1 cellular context compared by ENCODE assay signal in genomic region chr14:94081386-94081820, GRCh38.
TF ChIP-seq lines count a peak whose summit lies in the region.

No MANE protein-coding gene starts in this region.

TF ChIP-seq in HepG2, 621 proteins besides CTCF, POLR2A, EP300 and RAD21 (continued from another document):
- no peak for TF ChIP-seq ZNF800 (CRISPR knock-in tag; IDR thresholded peaks at IDR 0.05)
- no peak for TF ChIP-seq RBAK (CRISPR knock-in tag; IDR thresholded peaks at IDR 0.05)
- TF ChIP-seq SNAPC5 (CRISPR knock-in tag; IDR thresholded peaks at IDR 0.05; ENCODE audit: borderline replicate concordance): peak; percentile 47; the same call in 1 of the 2 replicates
- no peak for TF ChIP-seq ZNF501 (CRISPR knock-in tag; IDR thresholded peaks at IDR 0.05)
- peak; percentile 84; the same call in 1 of the 2 replicates for TF ChIP-seq ARID2 (CRISPR knock-in tag; IDR thresholded peaks at IDR 0.05; ENCODE audit: borderline replicate concordance)
- TF ChIP-seq ZIK1 (CRISPR knock-in tag; IDR thresholded peaks at IDR 0.05; ENCODE audit: borderline replicate concordance, low read depth): no peak
- peak; percentile 5 for TF ChIP-seq ASH2L (IDR thresholded peaks at IDR 0.05; ENCODE audit: insufficient read length, low read depth, low read length)
- TF ChIP-seq PREB (CRISPR knock-in tag; IDR thresholded peaks at IDR 0.05): no peak
- TF ChIP-seq GMEB1 (CRISPR knock-in tag; IDR thresholded peaks at IDR 0.05; ENCODE audit: borderline replicate concordance): peak; percentile 28; the same call in 1 of the 2 replicates
- TF ChIP-seq IRX3 (CRISPR knock-in tag; IDR thresholded peaks at IDR 0.05; ENCODE audit: borderline replicate concordance, low read depth): no peak
- 0 out of 2 replicates have a peak, but pooled peaks have one; percentile 33 for TF ChIP-seq ZBTB2 (CRISPR knock-in tag; IDR thresholded peaks at IDR 0.05; ENCODE audit: low read depth)
- TF ChIP-seq THAP7 (CRISPR knock-in tag; IDR thresholded peaks at IDR 0.05): 0 out of 2 replicates have a peak, but pooled peaks have one; percentile 19
- 0 out of 2 replicates have a peak, but pooled peaks have one; percentile 14 for TF ChIP-seq TARDBP (CRISPR knock-in tag; IDR thresholded peaks at IDR 0.05)
- TF ChIP-seq ZNF784 (CRISPR knock-in tag; IDR thresholded peaks at IDR 0.05; ENCODE audit: borderline replicate concordance): no peak
TF ChIP-seq in HepG2: peak in this region for 22.
